Comparison of ENCODE assay signal across 8 cellular contexts in the genomic region with DNA sequence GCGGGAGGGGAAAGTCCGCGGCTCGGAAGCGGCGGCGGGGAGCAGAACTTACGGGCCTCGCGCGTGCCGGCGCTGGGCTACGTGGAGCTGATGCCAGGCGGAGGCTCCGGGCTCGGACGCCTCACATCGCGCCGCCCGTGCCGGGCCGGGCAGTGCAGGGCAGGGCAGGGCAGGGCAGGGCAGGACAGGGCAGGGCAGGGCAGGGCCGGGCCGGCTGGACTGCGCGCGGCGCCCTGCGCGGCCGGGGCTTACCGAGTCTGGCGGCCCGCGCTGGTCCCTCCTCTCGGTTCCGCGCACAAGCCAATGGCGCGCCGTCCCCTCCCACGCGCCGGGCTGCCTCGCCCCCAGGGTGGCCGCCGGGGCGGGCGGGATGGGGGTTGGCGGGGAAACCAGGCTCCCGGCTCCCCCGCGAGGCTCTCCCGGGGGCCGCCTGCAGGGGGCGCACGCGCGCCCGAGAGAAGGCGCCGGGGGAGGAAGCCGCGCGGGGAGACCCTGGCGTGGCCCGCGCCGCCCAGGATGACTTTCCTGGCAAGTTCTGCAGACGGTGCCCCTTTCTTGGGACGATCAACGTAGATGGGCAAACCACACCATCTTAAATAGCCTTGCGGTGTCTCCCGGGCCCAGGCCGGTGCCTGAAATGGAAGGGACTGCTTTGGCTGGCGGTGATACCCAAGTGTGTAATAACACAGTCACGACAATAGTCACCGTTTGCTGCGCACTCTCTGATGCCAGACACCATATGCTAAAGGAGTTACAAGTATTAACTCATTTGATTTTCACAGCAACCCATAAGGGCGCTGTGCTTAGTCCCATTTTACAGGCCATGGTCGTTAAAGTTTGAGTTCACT. TPM values are rescaled to one million over a fixed set of nuclear protein-coding genes. Genes with fewer than 3 reads are reported as not detected.
DNase-seq lines count a peak whose midpoint lies in the region; ATAC-seq, FAIRE-seq and TF ChIP-seq lines count a peak whose summit lies in the region.

A gene with protein sequence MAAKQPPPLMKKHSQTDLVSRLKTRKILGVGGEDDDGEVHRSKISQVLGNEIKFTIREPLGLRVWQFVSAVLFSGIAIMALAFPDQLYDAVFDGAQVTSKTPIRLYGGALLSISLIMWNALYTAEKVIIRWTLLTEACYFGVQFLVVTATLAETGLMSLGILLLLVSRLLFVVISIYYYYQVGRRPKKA (minus strand): TSS at position 259 of the 848 bp plus-strand sequence. CDS start 12,548 bp downstream, outside the sequence.

- peak in 1 of 2 experiments; percentile 70 for DNase-seq in Caco-2
- DNase-seq in WERI-Rb-1, result peak; percentile 92
- peak; percentile 21 for DNase-seq in mammary epithelial cell
- DNase-seq in iris pigment epithelial cell (ENCODE audit: low read depth), result peak; percentile 72
- DNase-seq in stimulated activated CD4-positive, alpha-beta T cell treated with anti-CD3 and anti-CD28 coated beads, Interleukin-12 subunit alpha, Interleukin-12 subunit beta, amount 100 ng/mL, for 48 hours (ENCODE audit: low read depth in 2 of 3, low spot score in 1 of 3), result peak; percentile 33 to 70 (median 58)
- DNase-seq in GM19239 (ENCODE audit: insufficient read length, low spot score), result no peak

- H3K4me3 Mint-ChIP-seq in Caco-2 (ENCODE audit: unreplicated experiment), result peak within 1 kb of the TSS; percentile 65

- POLR2A ChIA-PET in Caco-2 (lab: Charles Lee), result no interaction called here

- H3K9me3 ChIP-seq in Caco-2 (no peaks in the 10 kb centered on the region), KOPT-K1 (ENCODE audit: insufficient read depth, low read length, poor library complexity, severe bottlenecking) (no peaks in the 10 kb centered on the region), WERI-Rb-1 (ENCODE audit: severe bottlenecking) (no peaks in the 10 kb centered on the region), mammary epithelial cell (replicated peaks; ENCODE audit: insufficient read depth, low read length) (no peaks in the 10 kb centered on the region)

- H3K4me1 ChIP-seq in Caco-2 (peaks cover 12% of the 10 kb centered on the region), mammary epithelial cell (ENCODE audit: insufficient read depth, low read length) (peaks cover 14% of the 10 kb centered on the region)

- no peaks in the 10 kb centered on the region for H3K9me3 Mint-ChIP-seq in Caco-2 (ENCODE audit: unreplicated experiment)

- H3K36me3 ChIP-seq in Caco-2 (ENCODE audit: control insufficient read depth, insufficient read depth, low read length) (no peaks in the 10 kb centered on the region), KOPT-K1 (ENCODE audit: insufficient read depth, low read length) (no peaks in the 10 kb centered on the region), WERI-Rb-1 (peaks cover 35% of the 10 kb centered on the region), mammary epithelial cell (ENCODE audit: insufficient read depth, low read length) (no peaks in the 10 kb centered on the region)

- H3K79me2 ChIP-seq in mammary epithelial cell (ENCODE audit: insufficient read depth, low read length), result no peaks in the 10 kb centered on the region

- intact Hi-C loops in Caco-2 (cut with micrococcal nuclease; ENCODE audit: unreplicated experiment), result no loop called here
- intact Hi-C loops in mammary epithelial cell (cut with micrococcal nuclease), result no loop called here

- no peaks in the 10 kb centered on the region for H3K36me3 Mint-ChIP-seq in Caco-2 (ENCODE audit: insufficient read depth, unreplicated experiment)

- in situ Hi-C loops in mammary epithelial cell (cut with MboI; ENCODE audit: low sequenced_read_pairs in 2 of 2), result no loop called here

- H3K27ac Mint-ChIP-seq in Caco-2 (ENCODE audit: unreplicated experiment), result no peak within 1 kb of the TSS

- dilution Hi-C loops in mammary epithelial cell (cut with HindIII; ENCODE audit: low sequenced_read_pairs), result no loop called here

- ATAC-seq in HG02571 (IDR thresholded peaks at IDR 0.05; ENCODE audit: unreplicated experiment), result no peak

- no peaks in the 10 kb centered on the region for H3K27me3 Mint-ChIP-seq in Caco-2 (ENCODE audit: insufficient read depth, unreplicated experiment)

- peaks cover 6% of the 10 kb centered on the region for H3K4me1 Mint-ChIP-seq in Caco-2 (ENCODE audit: low read depth, unreplicated experiment)

- no peaks in the 10 kb centered on the region for H4K20me1 ChIP-seq in mammary epithelial cell (ENCODE audit: insufficient read depth, low read length)

- TF ChIP-seq CTCF in Caco-2 (IDR thresholded peaks at IDR 0.05; ENCODE audit: insufficient read depth in 1 of 2, low read depth in 1 of 2, low read length in 1 of 2, severe bottlenecking in 1 of 2, unreplicated experiment in 1 of 2), result peak in 1 of 2 experiments; percentile 89
- TF ChIP-seq CTCF in WERI-Rb-1 (IDR thresholded peaks at IDR 0.05; ENCODE audit: low read depth, low read length), result peak; percentile 78
- peak; percentile 14 to 55 for TF ChIP-seq CTCF in mammary epithelial cell (conservative IDR thresholded peaks at IDR 0.05 in 1 of 2, IDR thresholded peaks at IDR 0.05 in 1 of 2; ENCODE audit: extremely low read depth in 1 of 2, insufficient read depth in 1 of 2, low read depth in 1 of 2, low read length in 2 of 2)

- H3K4me3 ChIP-seq in Caco-2 (ENCODE audit: low read depth, low read length), result peak within 1 kb of the TSS; percentile 63
- H3K4me3 ChIP-seq in WERI-Rb-1 (ENCODE audit: low read depth, low read length), result peak within 1 kb of the TSS; percentile 89
- peak within 1 kb of the TSS; percentile 66 to 81 (median 80) for H3K4me3 ChIP-seq in mammary epithelial cell (replicated peaks in 1 of 3; ENCODE audit: insufficient read depth in 1 of 3, low read depth in 2 of 3, low read length in 3 of 3)

- BruUV-seq in Caco-2 (replicated peaks; lab: Mats Ljungman, UMichigan), result no TSS peak
- no TSS peak for BruUV-seq in mammary epithelial cell (replicated peaks; lab: Mats Ljungman, UMichigan)

- H3K4me2 ChIP-seq in mammary epithelial cell (ENCODE audit: insufficient read depth, low read depth, low read length), result peak within 1 kb of the TSS; percentile 96

- H3K9ac ChIP-seq in mammary epithelial cell (ENCODE audit: insufficient read depth, low read length), result no peak within 1 kb of the TSS

- H3K27ac ChIP-seq in KOPT-K1 (ENCODE audit: low read depth, low read length, poor library complexity, severe bottlenecking) (peak within 1 kb of the TSS; percentile 63), WERI-Rb-1 (peak within 1 kb of the TSS; percentile 98), mammary epithelial cell (ENCODE audit: insufficient read depth, low read depth, low read length) (no peak within 1 kb of the TSS)

- no peak for FAIRE-seq in GM19239 (lab: Jason Lieb, UNC)

- CTCF ChIA-PET in Caco-2 (lab: Charles Lee) (interaction anchor here (0.6 kb wide), 1 partner anchor 24 kb away, joined by 5 read pairs; no protein-coding TSS in a partner anchor), mammary epithelial cell (lab: Charles Lee; ENCODE audit: low non-redundant PET) (no interaction called here)

- H3K27me3 ChIP-seq in Caco-2 (replicated peaks; ENCODE audit: control insufficient read depth, insufficient read depth, low read length), result no peaks in the 10 kb centered on the region
- no peaks in the 10 kb centered on the region for H3K27me3 ChIP-seq in WERI-Rb-1 (ENCODE audit: insufficient read depth, low read depth, severe bottlenecking)
- no peaks in the 10 kb centered on the region for H3K27me3 ChIP-seq in mammary epithelial cell (ENCODE audit: insufficient read depth, low read length)

- 20% methylated on average over 29 of the region's 83 CpGs for WGBS in mammary epithelial cell (ENCODE audit: low coverage, missing lambda C conversion rate)

- peak within 1 kb of the TSS; percentile 91 for H2AFZ ChIP-seq in mammary epithelial cell (ENCODE audit: low read depth, low read length)

RNA-seq across cellular contexts. Expression of the gene that starts here (rescaled TPM):
- 4.4 and 7.7 TPM in 2 replicates for total RNA-seq in Caco-2 (2022)
- total RNA-seq in mammary epithelial cell, result 10 to 100 TPM; 23.2 to 23.5 TPM
- 7.3 TPM for polyA plus RNA-seq in mammary epithelial cell
- polyA minus RNA-seq in mammary epithelial cell, result 29.3 TPM
